In the genomic region with DNA sequence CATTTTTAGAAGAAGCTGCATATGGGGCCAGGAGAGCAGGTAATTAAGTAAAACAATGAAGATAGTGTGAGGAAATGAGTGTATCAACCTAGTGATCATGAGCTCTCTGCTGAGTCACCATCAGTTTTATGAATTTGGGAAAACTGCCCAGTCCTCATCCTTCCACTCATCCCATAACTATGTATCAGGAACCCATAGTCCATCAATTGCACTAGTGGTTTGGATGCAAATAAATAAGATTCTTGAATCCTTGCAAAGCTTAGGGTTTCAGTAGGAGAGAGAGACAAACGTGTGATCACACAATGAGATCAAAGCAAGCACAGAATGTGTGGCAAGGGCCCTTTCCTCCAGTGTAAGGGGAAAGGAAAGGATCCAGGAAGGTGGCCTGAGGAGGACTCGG, we compare ENCODE assay signal across 12 cellular contexts.
DNase-seq lines count a peak whose midpoint lies in the region; ATAC-seq and TF ChIP-seq lines count a peak whose summit lies in the region.
"Had no signal": no experiment of that assay in that cellular context is flagged by ENCODE, and none has a peak within 500 bp of the region (broad histone marks: within the 10 kb centered on the region; RNA-seq: fewer than 3 reads in every experiment).

No MANE protein-coding gene starts in this region.

- no peak for ATAC-seq in GM19452 (IDR thresholded peaks at IDR 0.05; ENCODE audit: unreplicated experiment)
- ATAC-seq: natural killer cell treated with Interleukin-12 subunit alpha and Interleukin-12 subunit beta and Interleukin-15 and Interleukin-18, amount 100 ng/mL, for 72 hours had no signal

- H3F3A ChIP-seq in PC-9 (ENCODE audit: insufficient read depth, low read depth): peaks cover 39% of the 10 kb centered on the region

- no peak overlapping the region for H3K4me3 Mint-ChIP-seq in CD4-positive, alpha-beta memory T cell
- H3K4me3 Mint-ChIP-seq in nephron progenitor cell: no peak overlapping the region
- H3K4me3 Mint-ChIP-seq: natural killer cell treated with Interleukin-12 subunit alpha and Interleukin-12 subunit beta and Interleukin-15 and Interleukin-18, amount 100 ng/mL, for 72 hours; stimulated activated naive CD8-positive, alpha-beta T cell treated with anti-CD3 and anti-CD28 coated beads, Interleukin-15, Interleukin-2, amounts not matched to agents 100 ng/mL and 50 ng/mL, for 24 hours had no signal

- DNase-seq in Caki2 (ENCODE audit: low read depth) (peak; percentile 56), PC-9 (peak in 1 of 2 experiments; percentile 94), dedifferentiated amniotic fluid mesenchymal stem cell (ENCODE audit: extremely low spot score) (peak; percentile 58), non-pigmented ciliary epithelial cell (ENCODE audit: low read depth) (peak; percentile 84), mesenteric fat pad (ENCODE audit: low spot score) (no peak), nephron progenitor cell (no peak)
- DNase-seq in CD4-positive, alpha-beta memory T cell: no peak
- DNase-seq: DMS153 had no signal

- no peak overlapping the region for H3K4me3 ChIP-seq in PC-9
- no peak overlapping the region for H3K4me3 ChIP-seq in CD4-positive, alpha-beta memory T cell (ENCODE audit: low read length in 2 of 2)

- CTCF ChIA-PET in PC-9 (lab: Charles Lee): no interaction called here
- CTCF ChIA-PET in CD4-positive, alpha-beta memory T cell (lab: Charles Lee; ENCODE audit: partially characterized antibody): interaction anchor here (1.1 to 1.8 kb wide), 4 partner anchors 10 to 391 kb away, joined by 3 to 7 read pairs (median 4); no protein-coding TSS in a partner anchor

- H3K36me3 Mint-ChIP-seq in CD4-positive, alpha-beta memory T cell: peaks cover 0 to 5% of the 10 kb centered on the region in 2 donors
- no peaks in the 10 kb centered on the region for H3K36me3 Mint-ChIP-seq in nephron progenitor cell (ENCODE audit: low read depth)
- H3K36me3 Mint-ChIP-seq: IgD-negative memory B cell; natural killer cell treated with Interleukin-12 subunit alpha and Interleukin-12 subunit beta and Interleukin-15 and Interleukin-18, amount 100 ng/mL, for 72 hours had no signal

- no peak overlapping the region for H3K27ac Mint-ChIP-seq in CD4-positive, alpha-beta memory T cell
- no peak overlapping the region for H3K27ac Mint-ChIP-seq in nephron progenitor cell
- H3K27ac Mint-ChIP-seq: IgD-negative memory B cell; natural killer cell treated with Interleukin-12 subunit alpha and Interleukin-12 subunit beta and Interleukin-15 and Interleukin-18, amount 100 ng/mL, for 72 hours; stimulated activated naive CD8-positive, alpha-beta T cell treated with anti-CD3 and anti-CD28 coated beads, Interleukin-15, Interleukin-2, amounts not matched to agents 100 ng/mL and 50 ng/mL, for 24 hours had no signal

- peak overlapping the region; percentile 67 for H3K27ac ChIP-seq in PC-9
- no peak overlapping the region for H3K27ac ChIP-seq in CD4-positive, alpha-beta memory T cell (ENCODE audit: low read depth, low read length)

- H3K27me3 ChIP-seq in PC-9 (ENCODE audit: insufficient read depth, low read depth): no peaks in the 10 kb centered on the region
- H3K27me3 ChIP-seq in CD4-positive, alpha-beta memory T cell (ENCODE audit: insufficient read depth, low read length): no peaks in the 10 kb centered on the region

- no peak overlapping the region for H2AFZ ChIP-seq in PC-9

- no peaks in the 10 kb centered on the region for H3K36me3 ChIP-seq in PC-9 (ENCODE audit: low read depth)
- H3K36me3 ChIP-seq in CD4-positive, alpha-beta memory T cell (ENCODE audit: insufficient read depth, low read length): no peaks in the 10 kb centered on the region

- no peaks in the 10 kb centered on the region for H3K27me3 Mint-ChIP-seq in CD4-positive, alpha-beta memory T cell
- H3K27me3 Mint-ChIP-seq in nephron progenitor cell (ENCODE audit: low read depth, poor library complexity): peaks cover 3% of the 10 kb centered on the region
- H3K27me3 Mint-ChIP-seq: natural killer cell treated with Interleukin-12 subunit alpha and Interleukin-12 subunit beta and Interleukin-15 and Interleukin-18, amount 100 ng/mL, for 72 hours; stimulated activated naive CD8-positive, alpha-beta T cell treated with anti-CD3 and anti-CD28 coated beads, Interleukin-15, Interleukin-2, amounts not matched to agents 100 ng/mL and 50 ng/mL, for 24 hours had no signal

- H3K9me2 ChIP-seq in PC-9 (ENCODE audit: insufficient read depth): no peaks in the 10 kb centered on the region

- no peaks in the 10 kb centered on the region for H4K20me1 ChIP-seq in PC-9 (ENCODE audit: insufficient read depth)

- no peaks in the 10 kb centered on the region for H3K79me2 ChIP-seq in PC-9 (ENCODE audit: low read depth)

- peak overlapping the region; percentile 41 for H3K4me2 ChIP-seq in PC-9

- intact Hi-C loops in PC-9 (cut with micrococcal nuclease; ENCODE audit: unreplicated experiment): loop anchor here (10.0 kb wide), 3 partner anchors 122 to 368 kb away; partner anchors contain the start of gene ZZZ3
- intact Hi-C loops in CD4-positive, alpha-beta memory T cell (cut with micrococcal nuclease): loop anchor here (10.0 kb wide), 2 partner anchors 162 to 252 kb away; partner anchors contain the start of gene AK5

- no peaks in the 10 kb centered on the region for H3K9me3 ChIP-seq in PC-9 (ENCODE audit: insufficient read depth, low read depth)
- H3K9me3 ChIP-seq in CD4-positive, alpha-beta memory T cell (ENCODE audit: control insufficient read depth in 1 of 2, low read length in 2 of 2): no peaks in the 10 kb centered on the region

- no peak for TF ChIP-seq CTCF in PC-9 (conservative IDR thresholded peaks at IDR 0.05)
- no peak for TF ChIP-seq CTCF in nephron progenitor cell (IDR thresholded peaks at IDR 0.05)

- peaks cover 4 to 8% (median 5%) of the 10 kb centered on the region in 4 donors for H3K4me1 Mint-ChIP-seq in CD4-positive, alpha-beta memory T cell
- peaks cover 29% of the 10 kb centered on the region for H3K4me1 Mint-ChIP-seq in nephron progenitor cell

- in situ Hi-C loops in Caki2 (cut with HindIII; ENCODE audit: low pct_unique_long_range_greater_than_20kb, low sequenced_read_pairs): no loop called here

- no peaks in the 10 kb centered on the region for H3K9me3 Mint-ChIP-seq in CD4-positive, alpha-beta memory T cell
- no peaks in the 10 kb centered on the region for H3K9me3 Mint-ChIP-seq in nephron progenitor cell
- H3K9me3 Mint-ChIP-seq: natural killer cell treated with Interleukin-12 subunit alpha and Interleukin-12 subunit beta and Interleukin-15 and Interleukin-18, amount 100 ng/mL, for 72 hours; stimulated activated naive CD8-positive, alpha-beta T cell treated with anti-CD3 and anti-CD28 coated beads, Interleukin-15, Interleukin-2, amounts not matched to agents 100 ng/mL and 50 ng/mL, for 24 hours had no signal

- H3K4me1 ChIP-seq in PC-9 (replicated peaks; ENCODE audit: insufficient read depth): peaks cover 63% of the 10 kb centered on the region
- H3K4me1 ChIP-seq in CD4-positive, alpha-beta memory T cell (ENCODE audit: insufficient read depth, low read length): peaks cover 3% of the 10 kb centered on the region

- POLR2A ChIA-PET in PC-9 (lab: Charles Lee; ENCODE audit: unreplicated experiment): interaction anchor here (0.6 kb wide), 3 partner anchors 26 to 1177 kb away, joined by 3 to 4 read pairs (median 3); no protein-coding TSS in a partner anchor
- POLR2A ChIA-PET in CD4-positive, alpha-beta memory T cell (lab: Charles Lee; ENCODE audit: partially characterized antibody): no interaction called here

- BruUV-seq in PC-9 (replicated peaks; lab: Mats Ljungman, UMichigan): no TSS peak

Comparison
In these comparisons a context has a peak if more than half of its experiments do, and no peak if none do; other contexts are left out.
1. DNase-seq: peak in Caki2 (single experiment), dedifferentiated amniotic fluid mesenchymal stem cell (single experiment) and non-pigmented ciliary epithelial cell (single experiment); none in mesenteric fat pad (single experiment), CD4-positive, alpha-beta memory T cell (0 of 5) and nephron progenitor cell (single experiment).